24 cellular contexts compared by ENCODE assay signal in genomic region chr2:23836971-23837565, GRCh38.
DNase-seq lines count a peak whose midpoint lies in the region; ATAC-seq, FAIRE-seq and TF ChIP-seq lines count a peak whose summit lies in the region.
"Had no signal": no experiment of that assay in that cellular context is flagged by ENCODE, and none has a peak within 500 bp of the region (broad histone marks: within the 10 kb centered on the region; RNA-seq: fewer than 3 reads in every experiment).

No MANE protein-coding gene starts in this region.

- no peaks in the 10 kb centered on the region for H3K9me3 Mint-ChIP-seq in stimulated activated effector memory CD8-positive, alpha-beta T cell treated with anti-CD3 and anti-CD28 coated beads, Interleukin-12 subunit alpha, Interleukin-12 subunit beta, amount 100 ng/mL, for 72 hours
- peaks cover 5% of the 10 kb centered on the region for H3K9me3 Mint-ChIP-seq in activated CD4-positive, alpha-beta memory T cell treated with anti-CD3 and anti-CD28 coated beads, Interleukin-2, amount 10 ng/mL, durations not matched to agents 7 days and 5 days
- H3K9me3 Mint-ChIP-seq: CD8-positive, alpha-beta memory T cell had no signal

- no TSS peak for BruUV-seq in HepG2 (replicated peaks; lab: Mats Ljungman, UMichigan)

- H3K9me3 ChIP-seq in BLaER1 (peaks cover 40% of the 10 kb centered on the region), HepG2 (ENCODE audit: low read length) (no peaks in the 10 kb centered on the region)
- H3K9me3 ChIP-seq: A549 had no signal

- TF ChIP-seq CTCF in HepG2 (CRISPR knock-in tag; IDR thresholded peaks at IDR 0.05), result no peak

- POLR2A ChIA-PET in HepG2 (lab: Yijun Ruan, JAX), result no interaction called here
- POLR2A ChIA-PET in activated CD4-positive, alpha-beta memory T cell treated with anti-CD3 and anti-CD28 coated beads, Interleukin-2, amount 10 ng/mL, durations not matched to agents 7 days and 5 days (lab: Charles Lee), result interaction anchor here (1.2 kb wide), 1 partner anchor 89 kb away, joined by 3 read pairs; no protein-coding TSS in a partner anchor

- no peak overlapping the region for H3K4me2 ChIP-seq in BLaER1
- no peak overlapping the region for H3K4me2 ChIP-seq in HepG2 (ENCODE audit: low read depth, low read length)
- H3K4me2 ChIP-seq: A549 had no signal

- TF ChIP-seq EP300 in HepG2 (IDR thresholded peaks at IDR 0.05; ENCODE audit: low read depth in 2 of 2, low read length in 2 of 2) (no peak), HepG2 (CRISPR knock-in tag; IDR thresholded peaks at IDR 0.05; ENCODE audit: borderline replicate concordance) (no peak)

- no peak overlapping the region for H3K27ac ChIP-seq in BLaER1
- H3K27ac ChIP-seq in HepG2 (ENCODE audit: extremely low read length, insufficient read depth, low read length), result no peak overlapping the region
- H3K27ac ChIP-seq: 22Rv1, A549 had no signal

- peaks cover 13% of the 10 kb centered on the region for H3K36me3 Mint-ChIP-seq in stimulated activated effector memory CD8-positive, alpha-beta T cell treated with anti-CD3 and anti-CD28 coated beads, Interleukin-12 subunit alpha, Interleukin-12 subunit beta, amount 100 ng/mL, for 72 hours
- H3K36me3 Mint-ChIP-seq in activated CD4-positive, alpha-beta memory T cell treated with anti-CD3 and anti-CD28 coated beads, Interleukin-2, amount 10 ng/mL, durations not matched to agents 7 days and 5 days (ENCODE audit: low read depth), result peaks cover 15% of the 10 kb centered on the region

- intact Hi-C loops in HepG2 (cut with micrococcal nuclease; ENCODE audit: unreplicated experiment), result no loop called here

- ATAC-seq in HepG2, result peak; percentile 27; the same call in 2 of the 3 replicates
- peak; percentile 11 for ATAC-seq in stimulated activated effector memory CD8-positive, alpha-beta T cell treated with anti-CD3 and anti-CD28 coated beads, Interleukin-12 subunit alpha, Interleukin-12 subunit beta, amount 100 ng/mL, for 72 hours
- ATAC-seq in GM21723 (IDR thresholded peaks at IDR 0.05; ENCODE audit: unreplicated experiment), result no peak
- no peak for ATAC-seq in HG02884 (IDR thresholded peaks at IDR 0.05; ENCODE audit: unreplicated experiment)
- ATAC-seq in HG03045 (IDR thresholded peaks at IDR 0.05; ENCODE audit: unreplicated experiment), result no peak

- 100% methylated on average over 5 of the region's 9 CpGs for WGBS in HepG2 (ENCODE audit: low lambda C conversion rate)

- H3K4me3 ChIP-seq in BLaER1, result 0 out of 2 replicates have a peak overlapping the region, but pooled peaks have one; percentile 13
- H3K4me3 ChIP-seq in H7 (ENCODE audit: insufficient read depth, low read depth, low read length), result no peak overlapping the region
- H3K4me3 ChIP-seq in HepG2 (replicated peaks in 1 of 3; ENCODE audit: insufficient read depth in 1 of 3, low read depth in 2 of 3, low read length in 3 of 3), result no peak overlapping the region
- H3K4me3 ChIP-seq: A549 had no signal

- H3K27ac Mint-ChIP-seq in stimulated activated effector memory CD8-positive, alpha-beta T cell treated with anti-CD3 and anti-CD28 coated beads, Interleukin-12 subunit alpha, Interleukin-12 subunit beta, amount 100 ng/mL, for 72 hours, result no peak overlapping the region
- H3K27ac Mint-ChIP-seq in activated CD4-positive, alpha-beta memory T cell treated with anti-CD3 and anti-CD28 coated beads, Interleukin-2, amount 10 ng/mL, durations not matched to agents 7 days and 5 days, result no peak overlapping the region
- H3K27ac Mint-ChIP-seq: B cell; CD14-positive monocyte; CD4-positive, CD25-positive, alpha-beta regulatory T cell had no signal

- FAIRE-seq in HepG2 (lab: Jason Lieb, UNC), result no peak
- FAIRE-seq: A549, D721Med, G401.6, GM12891, GM18507 had no signal

- DNase-seq in H7 (peak; percentile 24), HepG2 (ENCODE audit: low spot score) (no peak)
- DNase-seq in stimulated activated effector memory CD8-positive, alpha-beta T cell treated with anti-CD3 and anti-CD28 coated beads, Interleukin-12 subunit alpha, Interleukin-12 subunit beta, amount 100 ng/mL, for 72 hours (ENCODE audit: low spot score in 2 of 2), result no peak
- DNase-seq in activated CD4-positive, alpha-beta memory T cell treated with anti-CD3 and anti-CD28 coated beads, Interleukin-2, amount 10 ng/mL, durations not matched to agents 7 days and 5 days, result no peak
- DNase-seq: AML-193; C1 segment of cervical spinal cord; CD4-positive, alpha-beta memory T cell; CD4-positive, CD25-positive, alpha-beta regulatory T cell; CD8-positive, alpha-beta memory T cell; COR-L47; DMS79 treated with DMSO at 0.1 percent for 48 hours; GF-D8 had no signal

- no peaks in the 10 kb centered on the region for H3K27me3 Mint-ChIP-seq in activated CD4-positive, alpha-beta memory T cell treated with anti-CD3 and anti-CD28 coated beads, Interleukin-2, amount 10 ng/mL, durations not matched to agents 7 days and 5 days
- H3K27me3 Mint-ChIP-seq: B cell; CD4-positive, alpha-beta memory T cell; CD4-positive, CD25-positive, alpha-beta regulatory T cell; CD8-positive, alpha-beta memory T cell had no signal

- H4K20me1 ChIP-seq in BLaER1, result no peaks in the 10 kb centered on the region
- H4K20me1 ChIP-seq in HepG2 (ENCODE audit: insufficient read depth, low read length), result no peaks in the 10 kb centered on the region

- H3K36me3 ChIP-seq in BLaER1 (peaks cover 51% of the 10 kb centered on the region), H7 (replicated peaks; ENCODE audit: control insufficient read depth, insufficient read depth, low read length) (no peaks in the 10 kb centered on the region), HepG2 (replicated peaks in 1 of 2; ENCODE audit: control insufficient read depth in 1 of 2, insufficient read depth in 2 of 2, low read length in 2 of 2) (peaks cover 3 to 11% of the 10 kb centered on the region in 2 experiments; a peak in 3 of 5 replicates)

- no peak for TF ChIP-seq RAD21 in HepG2 (CRISPR knock-in tag; IDR thresholded peaks at IDR 0.05)

- H3K9ac ChIP-seq in BLaER1 (no peak overlapping the region), HepG2 (ENCODE audit: insufficient read depth, low read depth, low read length) (no peak overlapping the region)

- no peak overlapping the region for H3K4me3 Mint-ChIP-seq in stimulated activated effector memory CD8-positive, alpha-beta T cell treated with anti-CD3 and anti-CD28 coated beads, Interleukin-12 subunit alpha, Interleukin-12 subunit beta, amount 100 ng/mL, for 72 hours
- H3K4me3 Mint-ChIP-seq in activated CD4-positive, alpha-beta memory T cell treated with anti-CD3 and anti-CD28 coated beads, Interleukin-2, amount 10 ng/mL, durations not matched to agents 7 days and 5 days, result no peak overlapping the region
- H3K4me3 Mint-ChIP-seq: B cell; CD14-positive monocyte; CD4-positive, alpha-beta memory T cell; CD4-positive, CD25-positive, alpha-beta regulatory T cell; CD8-positive, alpha-beta memory T cell had no signal

- no peak overlapping the region for H2AFZ ChIP-seq in HepG2 (ENCODE audit: low read length)

- CTCF ChIA-PET in HepG2 (lab: Yijun Ruan, JAX; ENCODE audit: low intra/inter-chr PET ratio, low total read pairs), result no interaction called here
- CTCF ChIA-PET in activated CD4-positive, alpha-beta memory T cell treated with anti-CD3 and anti-CD28 coated beads, Interleukin-2, amount 10 ng/mL, durations not matched to agents 7 days and 5 days (lab: Charles Lee), result interaction anchor here (1.1 to 2.2 kb wide), 2 partner anchors 13 to 90 kb away, joined by 3 to 12 read pairs; partner anchors contain the start of gene ATAD2B

- H3K27me3 ChIP-seq in BLaER1 (no peaks in the 10 kb centered on the region), H7 (ENCODE audit: control insufficient read depth, insufficient read depth, low read length) (no peaks in the 10 kb centered on the region), HepG2 (ENCODE audit: control insufficient read depth in 1 of 2, insufficient read depth in 2 of 2, low read length in 2 of 2) (no peaks in the 10 kb centered on the region)

- H3K79me2 ChIP-seq in HepG2 (ENCODE audit: insufficient read depth, low read length), result no peaks in the 10 kb centered on the region

- H3K4me1 ChIP-seq in BLaER1 (no peaks in the 10 kb centered on the region), HepG2 (ENCODE audit: insufficient read depth, low read length) (peaks cover 9% of the 10 kb centered on the region)
- H3K4me1 ChIP-seq: A549 had no signal

- in situ Hi-C loops in HepG2 (cut with HindIII; ENCODE audit: extremely low pct_ligation_motif_present, low pct_unique_long_range_greater_than_20kb), result no loop called here

- TF ChIP-seq POLR2A in HepG2 (IDR thresholded peaks at IDR 0.05; ENCODE audit: insufficient read depth in 1 of 2, low read depth in 2 of 2, low read length in 2 of 2), result no peak

- no peaks in the 10 kb centered on the region for H3K4me1 Mint-ChIP-seq in stimulated activated effector memory CD8-positive, alpha-beta T cell treated with anti-CD3 and anti-CD28 coated beads, Interleukin-12 subunit alpha, Interleukin-12 subunit beta, amount 100 ng/mL, for 72 hours
- no peaks in the 10 kb centered on the region for H3K4me1 Mint-ChIP-seq in activated CD4-positive, alpha-beta memory T cell treated with anti-CD3 and anti-CD28 coated beads, Interleukin-2, amount 10 ng/mL, durations not matched to agents 7 days and 5 days
- H3K4me1 Mint-ChIP-seq: B cell, CD14-positive monocyte had no signal

TF ChIP-seq in HepG2, 621 proteins besides CTCF, POLR2A, EP300 and RAD21:
- TF ChIP-seq AGO2 (optimal IDR thresholded peaks at IDR 0.05; ENCODE audit: low read depth, low read length), result peak; percentile 68
- no peak for TF ChIP-seq NFIB (CRISPR knock-in tag; IDR thresholded peaks at IDR 0.05; ENCODE audit: borderline replicate concordance)
- TF ChIP-seq GMEB2 (CRISPR knock-in tag; IDR thresholded peaks at IDR 0.05; ENCODE audit: low read depth), result no peak
- TF ChIP-seq ISX (CRISPR knock-in tag; conservative IDR thresholded peaks at IDR 0.05), result no peak
- TF ChIP-seq SIX4 (CRISPR knock-in tag; IDR thresholded peaks at IDR 0.05), result no peak
- no peak for TF ChIP-seq ZNF850 (CRISPR knock-in tag; conservative IDR thresholded peaks at IDR 0.05)
- no peak for TF ChIP-seq ZSCAN12 (CRISPR knock-in tag; IDR thresholded peaks at IDR 0.05)
- TF ChIP-seq MBNL3 (CRISPR knock-in tag; conservative IDR thresholded peaks at IDR 0.05), result no peak
TF ChIP-seq in HepG2: peak in this region for 1.

Comparison
In these comparisons a context has a peak if more than half of its experiments do, and no peak if none do; other contexts are left out.
1. ATAC-seq: peak in HepG2 (single experiment) and stimulated activated effector memory CD8-positive, alpha-beta T cell treated with anti-CD3 and anti-CD28 coated beads, Interleukin-12 subunit alpha, Interleukin-12 subunit beta, amount 100 ng/mL, for 72 hours (single experiment); none in GM21723 (single experiment), HG02884 (single experiment) and HG03045 (single experiment).